8 cellular contexts compared by ENCODE assay signal in genomic region chr19:18763674-18764590, GRCh38. TPM values are rescaled to one million over a fixed set of nuclear protein-coding genes. Genes with fewer than 3 reads are reported as not detected.
DNase-seq lines count a peak whose midpoint lies in the region; ATAC-seq and TF ChIP-seq lines count a peak whose summit lies in the region.

No MANE protein-coding gene starts in this region.

- H3K9me3 ChIP-seq in heart right ventricle: no peaks in the 10 kb centered on the region
- H3K9me3 ChIP-seq in hepatocyte (ENCODE audit: low read depth): no peaks in the 10 kb centered on the region

- H3K36me3 ChIP-seq in heart right ventricle: peaks cover 0 to 22% (median 0%) of the 10 kb centered on the region in 9 donors
- H3K36me3 ChIP-seq in hepatocyte (replicated peaks; ENCODE audit: insufficient read depth, low read depth): no peaks in the 10 kb centered on the region

- H3K4me1 ChIP-seq in heart right ventricle: peaks cover 8 to 20% (median 14%) of the 10 kb centered on the region in 9 donors
- H3K4me1 ChIP-seq in hepatocyte (ENCODE audit: insufficient read depth): peaks cover 23% of the 10 kb centered on the region

- WGBS in heart right ventricle, 2 donors: 90 to 94% methylated on average over 41 of the region's 41 CpGs
- WGBS in hepatocyte (ENCODE audit: low lambda C conversion rate, missing lambda C conversion rate): 93% methylated on average over 40 of the region's 41 CpGs

- H3K9me2 ChIP-seq in hepatocyte (replicated peaks; ENCODE audit: insufficient read depth): no peaks in the 10 kb centered on the region

- ATAC-seq in left cardiac atrium: peak; percentile 32 to 57
- ATAC-seq in heart right ventricle: no peak
- no peak for ATAC-seq in HG02852 (IDR thresholded peaks at IDR 0.05; ENCODE audit: unreplicated experiment)

- intact Hi-C loops in left cardiac atrium (cut with DNase I): no loop called here
- intact Hi-C loops in heart right ventricle (cut with DNase I): no loop called here

- H4K20me1 ChIP-seq in hepatocyte (ENCODE audit: insufficient read depth, poor library complexity, severe bottlenecking): no peaks in the 10 kb centered on the region

- H2AFZ ChIP-seq in hepatocyte: no peak overlapping the region

- no peak overlapping the region for H3K4me2 ChIP-seq in hepatocyte

- H3K27me3 ChIP-seq in heart right ventricle: no peaks in the 10 kb centered on the region
- H3K27me3 ChIP-seq in hepatocyte: no peaks in the 10 kb centered on the region

- DNase-seq in left cardiac atrium (no peak), heart right ventricle (no peak), RKO (ENCODE audit: low spot score) (peak; percentile 94), fibroblast of the conjunctiva (ENCODE audit: low read depth) (peak; percentile 17), ureter (ENCODE audit: low spot score) (peak; percentile 68), hepatocyte (ENCODE audit: low spot score) (no peak)
- no peak for DNase-seq in activated T-cell treated with anti-CD3 and anti-CD28 coated beads, Interleukin-2, amount 50 U/mL, for 48 hours

- no peaks in the 10 kb centered on the region for H3K79me2 ChIP-seq in hepatocyte

- no peak overlapping the region for H3K4me3 ChIP-seq in heart right ventricle
- H3K4me3 ChIP-seq in hepatocyte: no peak overlapping the region

- TF ChIP-seq CTCF in heart right ventricle (IDR thresholded peaks at IDR 0.05) (no peak), hepatocyte (IDR thresholded peaks at IDR 0.05; ENCODE audit: poor library complexity) (no peak)

- H3K27ac ChIP-seq in heart right ventricle (no peak overlapping the region), hepatocyte (no peak overlapping the region)

RNA-seq across cellular contexts. Expression of gene COMP, which starts 27.2 kb away (rescaled TPM):
- 1 to 10 TPM; 6.5 to 9.8 TPM for total RNA-seq in left cardiac atrium
- 1 to 10 TPM in 3 of 10 donors, under 1 TPM in 5, not detected in 2; 0.13 to 5.9 (median 0.43) TPM for total RNA-seq in heart right ventricle
- 1 to 10 TPM in 1 of 2 donors, under 1 TPM in 1; 0.29 to 2.4 TPM for polyA plus RNA-seq in heart right ventricle
- 1.8 TPM for total RNA-seq in ureter
- 2.8 and 3.0 TPM in 2 replicates for total RNA-seq in hepatocyte
- polyA plus RNA-seq in hepatocyte: 12.5 and 16.3 TPM in 2 replicates

Comparison
In these comparisons a context has a peak if more than half of its experiments do, and no peak if none do; other contexts are left out.
1. ATAC-seq: peak in left cardiac atrium (2 of 2); none in heart right ventricle (0 of 8) and HG02852 (single experiment).
2. DNase-seq: peak in RKO (single experiment), fibroblast of the conjunctiva (single experiment) and ureter (single experiment); none in left cardiac atrium (single experiment), heart right ventricle (0 of 2), hepatocyte (single experiment) and activated T-cell treated with anti-CD3 and anti-CD28 coated beads, Interleukin-2, amount 50 U/mL, for 48 hours (0 of 2).